ENCODE assay signal across 1 cellular context in the genomic region with DNA sequence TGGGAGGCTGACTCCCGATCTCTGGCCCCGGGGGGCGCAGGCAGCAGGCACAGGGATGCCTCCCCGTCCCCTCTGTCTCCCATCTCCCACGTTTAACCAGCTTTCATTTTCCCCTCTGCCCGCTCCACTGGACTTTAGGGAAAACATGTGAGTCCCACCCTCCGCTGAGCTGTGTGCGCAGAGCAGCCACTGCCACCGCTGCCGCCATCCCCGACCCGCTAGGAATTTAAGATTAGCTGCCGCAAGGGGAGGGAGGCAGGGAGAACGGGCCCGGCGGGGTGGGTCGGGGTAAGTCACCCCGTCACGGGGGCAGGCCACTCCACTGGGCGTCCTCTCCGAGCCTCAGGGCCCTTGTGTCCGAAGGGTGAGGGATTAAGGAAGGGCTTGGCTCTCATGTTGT.
TF ChIP-seq lines count a peak whose summit lies in the region.

No MANE protein-coding gene starts in this region.

TF ChIP-seq in K562, 482 proteins besides CTCF, POLR2A, EP300 and RAD21:
- TF ChIP-seq, protein P1, sequence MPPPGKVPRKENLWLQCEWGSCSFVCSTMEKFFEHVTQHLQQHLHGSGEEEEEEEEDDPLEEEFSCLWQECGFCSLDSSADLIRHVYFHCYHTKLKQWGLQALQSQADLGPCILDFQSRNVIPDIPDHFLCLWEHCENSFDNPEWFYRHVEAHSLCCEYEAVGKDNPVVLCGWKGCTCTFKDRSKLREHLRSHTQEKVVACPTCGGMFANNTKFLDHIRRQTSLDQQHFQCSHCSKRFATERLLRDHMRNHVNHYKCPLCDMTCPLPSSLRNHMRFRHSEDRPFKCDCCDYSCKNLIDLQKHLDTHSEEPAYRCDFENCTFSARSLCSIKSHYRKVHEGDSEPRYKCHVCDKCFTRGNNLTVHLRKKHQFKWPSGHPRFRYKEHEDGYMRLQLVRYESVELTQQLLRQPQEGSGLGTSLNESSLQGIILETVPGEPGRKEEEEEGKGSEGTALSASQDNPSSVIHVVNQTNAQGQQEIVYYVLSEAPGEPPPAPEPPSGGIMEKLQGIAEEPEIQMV (tag; conservative IDR thresholded peaks at IDR 0.05; ENCODE audit: low read depth) = no peak
- peak; percentile 64; the same call in 1 of the 2 replicates for TF ChIP-seq ZBTB33 (CRISPR knock-in tag; IDR thresholded peaks at IDR 0.05)
TF ChIP-seq in K562: peak in this region for 1.
